Comparison of ENCODE assay signal across 9 cellular contexts in the genomic region with DNA sequence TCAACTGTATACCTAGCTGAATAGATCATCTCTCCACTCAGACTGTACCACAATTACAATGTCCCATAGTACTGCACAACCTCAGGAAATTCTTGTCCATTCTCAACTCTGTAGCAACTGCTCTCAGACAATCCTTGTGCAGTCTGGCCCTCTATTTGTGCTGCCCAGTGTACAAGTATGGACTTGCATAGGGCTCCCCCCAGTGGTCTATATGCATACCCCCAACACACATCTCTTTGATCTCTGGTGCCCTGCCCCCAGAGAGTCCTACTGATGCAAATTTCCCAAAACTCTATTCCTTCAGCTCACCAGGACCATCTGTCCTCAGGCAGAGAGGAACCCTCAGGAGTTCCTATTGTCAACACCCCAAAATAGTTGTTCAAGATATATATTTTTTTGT.
DNase-seq lines count a peak whose midpoint lies in the region; ATAC-seq and TF ChIP-seq lines count a peak whose summit lies in the region.
"Had no signal": no experiment of that assay in that cellular context is flagged by ENCODE, and none has a peak within 500 bp of the region (broad histone marks: within the 10 kb centered on the region; RNA-seq: fewer than 3 reads in every experiment).

No MANE protein-coding gene starts in this region.

- H3K4me1 ChIP-seq in Caco-2 (peaks cover under 1% of the 10 kb centered on the region; the same call in 1 of the 2 replicates), OCI-LY3 (ENCODE audit: low read length) (no peaks in the 10 kb centered on the region)
- H3K4me1 ChIP-seq: body of pancreas had no signal

- H3K9ac ChIP-seq in OCI-LY3 (ENCODE audit: low read length), result no peak overlapping the region

- POLR2A ChIA-PET in Caco-2 (lab: Charles Lee), result no interaction called here

- no peaks in the 10 kb centered on the region for H4K20me1 ChIP-seq in OCI-LY3 (ENCODE audit: insufficient read depth, low read length)

- H3K4me3 ChIP-seq in Caco-2 (ENCODE audit: low read depth, low read length) (no peak overlapping the region), OCI-LY3 (ENCODE audit: low read length) (no peak overlapping the region), MG63 (no peak overlapping the region)
- H3K4me3 ChIP-seq: body of pancreas had no signal

- no peak overlapping the region for H3K4me2 ChIP-seq in OCI-LY3 (ENCODE audit: low read length)

- H3K4me1 Mint-ChIP-seq in Caco-2 (ENCODE audit: low read depth, unreplicated experiment), result peaks cover 13% of the 10 kb centered on the region

- no peaks in the 10 kb centered on the region for H3K36me3 Mint-ChIP-seq in Caco-2 (ENCODE audit: insufficient read depth, unreplicated experiment)

- CTCF ChIA-PET in Caco-2 (lab: Charles Lee), result no interaction called here

- no peak overlapping the region for H3K27ac ChIP-seq in OCI-LY3 (ENCODE audit: low read length)
- H3K27ac ChIP-seq: body of pancreas had no signal

- BruUV-seq in Caco-2 (replicated peaks; lab: Mats Ljungman, UMichigan), result no TSS peak

- H3K4me3 Mint-ChIP-seq in Caco-2 (ENCODE audit: unreplicated experiment), result no peak overlapping the region

- no peaks in the 10 kb centered on the region for H3K27me3 ChIP-seq in Caco-2 (replicated peaks; ENCODE audit: control insufficient read depth, insufficient read depth, low read length)
- H3K27me3 ChIP-seq in OCI-LY3 (ENCODE audit: low read depth, low read length), result no peaks in the 10 kb centered on the region
- H3K27me3 ChIP-seq in MG63, result 0 out of 2 replicates have a peak, but pooled peaks cover 3% of the 10 kb centered on the region
- H3K27me3 ChIP-seq: body of pancreas had no signal

- ATAC-seq in HG03354 (IDR thresholded peaks at IDR 0.05; ENCODE audit: poor library complexity, severe bottlenecking, unreplicated experiment), result peak; percentile 95
- ATAC-seq: body of pancreas had no signal

- DNase-seq in Caco-2, result peak; percentile 68 to 74
- DNase-seq in GM19240 (ENCODE audit: insufficient read length, low spot score), result peak; percentile 3
- DNase-seq in iPS DF 19.7 (ENCODE audit: low read depth, low spot score), result peak; percentile 20
- DNase-seq in activated T-cell treated with anti-CD3 and anti-CD28 coated beads, Interleukin-2, amount 50 U/mL, for 1 hour, result no peak
- DNase-seq in MG63, result no peak
- no peak for DNase-seq in NCI-H2171 treated with DMSO at 0.1 percent for 48 hours (lab: John Stamatoyannopoulos, UW)

- H3K79me2 ChIP-seq in OCI-LY3 (ENCODE audit: low read length), result no peaks in the 10 kb centered on the region

- peaks cover 11% of the 10 kb centered on the region for H3K9me3 Mint-ChIP-seq in Caco-2 (ENCODE audit: unreplicated experiment)

- H3K27ac Mint-ChIP-seq in Caco-2 (ENCODE audit: unreplicated experiment), result no peak overlapping the region

- H3K9me3 ChIP-seq in Caco-2 (no peaks in the 10 kb centered on the region), OCI-LY3 (ENCODE audit: insufficient read depth, low read length) (no peaks in the 10 kb centered on the region), MG63 (no peaks in the 10 kb centered on the region)
- H3K9me3 ChIP-seq: body of pancreas had no signal

- H2AFZ ChIP-seq in OCI-LY3 (ENCODE audit: low read depth, low read length), result no peak overlapping the region

- no peaks in the 10 kb centered on the region for H3K27me3 Mint-ChIP-seq in Caco-2 (ENCODE audit: insufficient read depth, unreplicated experiment)

- intact Hi-C loops in Caco-2 (cut with micrococcal nuclease; ENCODE audit: unreplicated experiment), result loop anchor here (1.0 to 10.0 kb wide), 6 partner anchors 63 to 356 kb away; no protein-coding TSS in a partner anchor

- H3K36me3 ChIP-seq in Caco-2 (ENCODE audit: control insufficient read depth, insufficient read depth, low read length), result no peaks in the 10 kb centered on the region
- no peaks in the 10 kb centered on the region for H3K36me3 ChIP-seq in OCI-LY3 (replicated peaks; ENCODE audit: low read depth, low read length)
- no peaks in the 10 kb centered on the region for H3K36me3 ChIP-seq in MG63

- TF ChIP-seq CTCF in Caco-2 (IDR thresholded peaks at IDR 0.05; ENCODE audit: insufficient read depth in 1 of 2, low read depth in 1 of 2, low read length in 1 of 2, severe bottlenecking in 1 of 2, unreplicated experiment in 1 of 2), result peak; percentile 71 to 83
- peak; percentile 53 for TF ChIP-seq CTCF in OCI-LY3 (IDR thresholded peaks at IDR 0.05; ENCODE audit: low read depth, low read length)

Comparison
In these comparisons a context has a peak if more than half of its experiments do, and no peak if none do; other contexts are left out.
1. DNase-seq: peak in Caco-2 (2 of 2), GM19240 (single experiment) and iPS DF 19.7 (single experiment); none in activated T-cell treated with anti-CD3 and anti-CD28 coated beads, Interleukin-2, amount 50 U/mL, for 1 hour (single experiment), MG63 (single experiment) and NCI-H2171 treated with DMSO at 0.1 percent for 48 hours (single experiment).